In the genomic region with DNA sequence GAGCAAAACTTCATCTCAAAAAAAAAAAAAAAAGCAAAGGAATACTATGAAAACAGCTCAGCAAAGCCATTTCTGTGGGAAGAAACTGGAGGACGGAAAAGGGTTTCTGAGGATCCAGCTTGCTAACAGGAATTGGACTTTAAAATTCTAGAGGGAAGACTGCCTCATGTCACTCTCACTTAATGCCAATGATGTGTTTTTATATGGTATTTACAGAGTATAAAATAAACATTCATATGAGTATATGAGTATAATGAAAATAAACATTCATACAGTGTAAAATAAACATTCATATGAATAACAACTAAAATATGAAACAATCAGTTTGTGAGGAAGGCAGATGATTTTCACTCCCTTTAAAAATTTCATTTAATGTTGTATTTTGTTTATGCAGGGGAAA, we compare ENCODE assay signal across 29 cellular contexts.
"Had no signal": no experiment of that assay in that cellular context is flagged by ENCODE, and none has a peak within 500 bp of the region (broad histone marks: within the 10 kb centered on the region; RNA-seq: fewer than 3 reads in every experiment).

No MANE protein-coding gene starts in this region.

- H3K36me3 ChIP-seq: colonic mucosa, gastrocnemius medialis, ovary, prostate gland, upper lobe of left lung, vagina had no signal

- H3K27ac Mint-ChIP-seq: activated B cell treated with CpG ODN at 0.5 μM for 24 hours; activated CD8-positive, alpha-beta memory T cell treated with anti-CD3 and anti-CD28 coated beads, Interleukin-2, amount 10 ng/mL, durations not matched to agents 7 days and 5 days; activated CD8-positive, alpha-beta T cell treated with anti-CD3 and anti-CD28 coated beads for 36 hours; activated naive CD4-positive, alpha-beta T cell treated with anti-CD3 and anti-CD28 coated beads, Interleukin-2, amount 50 U/mL, for 24 hours; activated naive CD8-positive, alpha-beta T cell treated with anti-CD3 and anti-CD28 coated beads, Interleukin-2, amount 50 U/mL, for 24 hours; activated T-helper 2 cell treated with anti-CD3 and anti-CD28 coated beads, Interferon-gamma antibody, Interleukin-2, Interleukin-4, amounts not matched to agents 10 μg/mL and 5 μg/mL and 100 μg/mL, durations not matched to agents 14 hours and 24 hours and 36 hours; nephron; stimulated activated effector memory CD8-positive, alpha-beta T cell treated with anti-CD3 and anti-CD28 coated beads, Interleukin-12 subunit alpha, Interleukin-12 subunit beta, amount 100 ng/mL, for 72 hours; stimulated activated naive CD8-positive, alpha-beta T cell treated with anti-CD3 and anti-CD28 coated beads, Interleukin-15, Interleukin-2, amounts not matched to agents 100 ng/mL and 50 ng/mL, for 24 hours; T-helper 1 cell treated with Interleukin-12 subunit alpha and Interleukin-12 subunit beta and Interleukin-4 antibody, amounts not matched to agents 30 μg/mL and 1 μg/mL, for 36 hours had no signal

- H3K9me3 ChIP-seq: colonic mucosa, gastrocnemius medialis, ovary, prostate gland, vagina had no signal

- H3K4me1 Mint-ChIP-seq: activated B cell treated with CpG ODN at 0.5 μM for 24 hours; activated CD8-positive, alpha-beta memory T cell treated with anti-CD3 and anti-CD28 coated beads, Interleukin-2, amount 10 ng/mL, durations not matched to agents 7 days and 5 days; stimulated activated effector memory CD8-positive, alpha-beta T cell treated with anti-CD3 and anti-CD28 coated beads, Interleukin-12 subunit alpha, Interleukin-12 subunit beta, amount 100 ng/mL, for 72 hours had no signal

- H3K9me3 Mint-ChIP-seq: activated naive CD4-positive, alpha-beta T cell treated with anti-CD3 and anti-CD28 coated beads, Interleukin-2, amount 50 U/mL, for 24 hours; activated naive CD8-positive, alpha-beta T cell treated with anti-CD3 and anti-CD28 coated beads, Interleukin-2, amount 50 U/mL, for 24 hours; nephron; stimulated activated naive CD8-positive, alpha-beta T cell treated with anti-CD3 and anti-CD28 coated beads, Interleukin-15, Interleukin-2, amounts not matched to agents 100 ng/mL and 50 ng/mL, for 24 hours had no signal

- H3K4me3 Mint-ChIP-seq: activated B cell treated with CpG ODN at 0.5 μM for 24 hours; activated CD8-positive, alpha-beta memory T cell treated with anti-CD3 and anti-CD28 coated beads, Interleukin-2, amount 10 ng/mL, durations not matched to agents 7 days and 5 days; activated CD8-positive, alpha-beta T cell treated with anti-CD3 and anti-CD28 coated beads for 36 hours; activated naive CD4-positive, alpha-beta T cell treated with anti-CD3 and anti-CD28 coated beads, Interleukin-2, amount 50 U/mL, for 24 hours; activated naive CD8-positive, alpha-beta T cell treated with anti-CD3 and anti-CD28 coated beads, Interleukin-2, amount 50 U/mL, for 24 hours; nephron; stimulated activated effector memory CD8-positive, alpha-beta T cell treated with anti-CD3 and anti-CD28 coated beads, Interleukin-12 subunit alpha, Interleukin-12 subunit beta, amount 100 ng/mL, for 72 hours; stimulated activated naive CD8-positive, alpha-beta T cell treated with anti-CD3 and anti-CD28 coated beads, Interleukin-15, Interleukin-2, amounts not matched to agents 100 ng/mL and 50 ng/mL, for 24 hours; T-helper 1 cell treated with Interleukin-12 subunit alpha and Interleukin-12 subunit beta and Interleukin-4 antibody, amounts not matched to agents 30 μg/mL and 1 μg/mL, for 36 hours had no signal

- FAIRE-seq: endometrium, islet of Langerhans had no signal

- H3K4me3 ChIP-seq: colonic mucosa, gastrocnemius medialis, ovary, prostate gland, skin epidermis, upper lobe of left lung, vagina had no signal

- H3K27me3 Mint-ChIP-seq: activated B cell treated with CpG ODN at 0.5 μM for 24 hours; activated CD8-positive, alpha-beta memory T cell treated with anti-CD3 and anti-CD28 coated beads, Interleukin-2, amount 10 ng/mL, durations not matched to agents 7 days and 5 days; activated CD8-positive, alpha-beta T cell treated with anti-CD3 and anti-CD28 coated beads for 36 hours; activated naive CD4-positive, alpha-beta T cell treated with anti-CD3 and anti-CD28 coated beads, Interleukin-2, amount 50 U/mL, for 24 hours; activated naive CD8-positive, alpha-beta T cell treated with anti-CD3 and anti-CD28 coated beads, Interleukin-2, amount 50 U/mL, for 24 hours; stimulated activated naive CD8-positive, alpha-beta T cell treated with anti-CD3 and anti-CD28 coated beads, Interleukin-15, Interleukin-2, amounts not matched to agents 100 ng/mL and 50 ng/mL, for 24 hours had no signal

- H3K27ac ChIP-seq: colonic mucosa, epithelial cell of prostate, gastrocnemius medialis, ovary, prostate gland, skin epidermis, upper lobe of left lung, vagina had no signal

- ATAC-seq: activated CD8-positive, alpha-beta memory T cell treated with anti-CD3 and anti-CD28 coated beads, Interleukin-2, amount 10 ng/mL, durations not matched to agents 7 days and 5 days; activated naive CD8-positive, alpha-beta T cell treated with anti-CD3 and anti-CD28 coated beads, Interleukin-2, amount 50 U/mL, for 24 hours; gastrocnemius medialis; left ventricle myocardium superior; sciatic nerve; stimulated activated effector memory CD8-positive, alpha-beta T cell treated with anti-CD3 and anti-CD28 coated beads, Interleukin-12 subunit alpha, Interleukin-12 subunit beta, amount 100 ng/mL, for 72 hours had no signal

- H3K36me3 Mint-ChIP-seq: stimulated activated effector memory CD8-positive, alpha-beta T cell treated with anti-CD3 and anti-CD28 coated beads, Interleukin-12 subunit alpha, Interleukin-12 subunit beta, amount 100 ng/mL, for 72 hours had no signal

- H3K27me3 ChIP-seq: colonic mucosa, gastrocnemius medialis, ovary, upper lobe of left lung, vagina had no signal

- DNase-seq: activated B cell treated with CpG ODN at 0.5 μM for 24 hours; activated CD4-positive, alpha-beta T cell treated with anti-CD3 and anti-CD28 coated beads, Interleukin-2, amount 50 U/mL, for 1 hour; activated CD8-positive, alpha-beta memory T cell treated with anti-CD3 and anti-CD28 coated beads, Interleukin-2, amount 10 ng/mL, durations not matched to agents 7 days and 5 days; activated CD8-positive, alpha-beta T cell treated with anti-CD3 and anti-CD28 coated beads for 36 hours; activated naive CD8-positive, alpha-beta T cell treated with anti-CD3 and anti-CD28 coated beads, Interleukin-2, amount 50 U/mL, for 24 hours; activated T-cell treated with anti-CD3 and anti-CD28 coated beads, Interleukin-2, amount 50 U/mL, for 48 hours; colonic mucosa; effector CD8-positive, alpha-beta T cell; gastrocnemius medialis; glutamatergic neuron; left ventricle myocardium superior; ovary; retina; stimulated activated CD4-positive, alpha-beta T cell treated with anti-CD3 and anti-CD28 coated beads, Interleukin-4, amount 100 ng/mL, for 24 hours; T-helper 9 cell; upper lobe of left lung had no signal
